Comparison of ENCODE assay signal across 19 cellular contexts in genomic region chr12:49937639-49938300, GRCh38. TPM values are rescaled to one million over a fixed set of nuclear protein-coding genes. Genes with fewer than 3 reads are reported as not detected.
DNase-seq lines count a peak whose midpoint lies in the region; ATAC-seq, FAIRE-seq and TF ChIP-seq lines count a peak whose summit lies in the region.
"Had no signal": no experiment of that assay in that cellular context is flagged by ENCODE, and none has a peak within 500 bp of the region (broad histone marks: within the 10 kb centered on the region; RNA-seq: fewer than 3 reads in every experiment).

No MANE protein-coding gene starts in this region.

- POLR2A ChIA-PET in HepG2 (lab: Yijun Ruan, JAX) = no interaction called here

- CTCF ChIA-PET in HepG2 (lab: Yijun Ruan, JAX; ENCODE audit: low intra/inter-chr PET ratio, low total read pairs) = no interaction called here

- H3K4me3 ChIP-seq in HepG2 (replicated peaks in 1 of 3; ENCODE audit: insufficient read depth in 1 of 3, low read depth in 2 of 3, low read length in 3 of 3) = no peak overlapping the region
- H3K4me3 ChIP-seq in right lobe of liver = no peak overlapping the region
- no peak overlapping the region for H3K4me3 ChIP-seq in hepatocyte
- H3K4me3 ChIP-seq: sigmoid colon had no signal

- TF ChIP-seq POLR2A in HepG2 (IDR thresholded peaks at IDR 0.05; ENCODE audit: insufficient read depth in 1 of 2, low read depth in 2 of 2, low read length in 2 of 2) (no peak), right lobe of liver (IDR thresholded peaks at IDR 0.05) (no peak)

- intact Hi-C loops in HepG2 (cut with micrococcal nuclease; ENCODE audit: unreplicated experiment) (no loop called here), right lobe of liver (cut with DNase I) (no loop called here)

- TF ChIP-seq EP300 in HepG2 (IDR thresholded peaks at IDR 0.05; ENCODE audit: low read depth in 2 of 2, low read length in 2 of 2) = no peak
- TF ChIP-seq EP300 in HepG2 (CRISPR knock-in tag; IDR thresholded peaks at IDR 0.05; ENCODE audit: borderline replicate concordance) = no peak

- H3K9ac ChIP-seq in HepG2 (ENCODE audit: insufficient read depth, low read depth, low read length) = no peak overlapping the region

- in situ Hi-C loops in HepG2 (cut with HindIII; ENCODE audit: extremely low pct_ligation_motif_present, low pct_unique_long_range_greater_than_20kb) = no loop called here

- H4K20me1 ChIP-seq in HepG2 (ENCODE audit: insufficient read depth, low read length) (no peaks in the 10 kb centered on the region), hepatocyte (ENCODE audit: insufficient read depth, poor library complexity, severe bottlenecking) (no peaks in the 10 kb centered on the region)

- no peaks in the 10 kb centered on the region for H3K9me2 ChIP-seq in hepatocyte (replicated peaks; ENCODE audit: insufficient read depth)

- ATAC-seq in HepG2 = peak; percentile 44; the same call in 2 of the 3 replicates
- ATAC-seq in right lobe of liver = no peak
- ATAC-seq in GM21717 (IDR thresholded peaks at IDR 0.05; ENCODE audit: unreplicated experiment) = no peak
- ATAC-seq: activated T-cell treated with anti-CD3 and anti-CD28 coated beads, Interleukin-2, amount 50 U/mL, for 4 hours; T-cell had no signal

- H3K4me1 ChIP-seq in HepG2 (ENCODE audit: insufficient read depth, low read length) (peaks cover 7% of the 10 kb centered on the region), right lobe of liver (no peaks in the 10 kb centered on the region), hepatocyte (ENCODE audit: insufficient read depth) (no peaks in the 10 kb centered on the region)
- H3K4me1 ChIP-seq: sigmoid colon had no signal

- no peaks in the 10 kb centered on the region for H3K36me3 ChIP-seq in HepG2 (replicated peaks in 1 of 2; ENCODE audit: control insufficient read depth in 1 of 2, insufficient read depth in 2 of 2, low read length in 2 of 2)
- H3K36me3 ChIP-seq in right lobe of liver = no peaks in the 10 kb centered on the region
- no peaks in the 10 kb centered on the region for H3K36me3 ChIP-seq in hepatocyte (replicated peaks; ENCODE audit: insufficient read depth, low read depth)
- H3K36me3 ChIP-seq: neutrophil, sigmoid colon, WERI-Rb-1 had no signal

- BruUV-seq in HepG2 (replicated peaks; lab: Mats Ljungman, UMichigan) = no TSS peak

- H3K27me3 ChIP-seq in HepG2 (ENCODE audit: control insufficient read depth in 1 of 2, insufficient read depth in 2 of 2, low read length in 2 of 2) (no peaks in the 10 kb centered on the region), right lobe of liver (no peaks in the 10 kb centered on the region), hepatocyte (no peaks in the 10 kb centered on the region)
- H3K27me3 ChIP-seq: sigmoid colon had no signal

- H3K9me3 ChIP-seq in HepG2 (ENCODE audit: low read length) = no peaks in the 10 kb centered on the region
- no peaks in the 10 kb centered on the region for H3K9me3 ChIP-seq in right lobe of liver
- H3K9me3 ChIP-seq in hepatocyte (ENCODE audit: low read depth) = no peaks in the 10 kb centered on the region
- H3K9me3 ChIP-seq: neutrophil, sigmoid colon had no signal

- TF ChIP-seq RAD21 in HepG2 (CRISPR knock-in tag; IDR thresholded peaks at IDR 0.05) = no peak

- FAIRE-seq in HepG2 (lab: Jason Lieb, UNC) = no peak
- FAIRE-seq in frontal cortex (lab: Jason Lieb, UNC) = no peak
- FAIRE-seq: urothelium cell line had no signal

- no peak overlapping the region for H2AFZ ChIP-seq in HepG2 (ENCODE audit: low read length)
- no peak overlapping the region for H2AFZ ChIP-seq in hepatocyte

- H3K4me2 ChIP-seq in HepG2 (ENCODE audit: low read depth, low read length) (no peak overlapping the region), hepatocyte (no peak overlapping the region)

- TF ChIP-seq CTCF in HepG2 (CRISPR knock-in tag; IDR thresholded peaks at IDR 0.05) (no peak), right lobe of liver (IDR thresholded peaks at IDR 0.05) (no peak), hepatocyte (IDR thresholded peaks at IDR 0.05; ENCODE audit: poor library complexity) (no peak)

- H3K27ac ChIP-seq in HepG2 (ENCODE audit: extremely low read length, insufficient read depth, low read length) (no peak overlapping the region), right lobe of liver (no peak overlapping the region), hepatocyte (peak overlapping the region; percentile 51)
- H3K27ac ChIP-seq: neutrophil, sigmoid colon, WERI-Rb-1 had no signal

- DNase-seq in HepG2 (ENCODE audit: low spot score) = no peak
- DNase-seq in right lobe of liver = no peak
- no peak for DNase-seq in hepatocyte (ENCODE audit: low spot score)
- no peak for DNase-seq in frontal cortex (ENCODE audit: low spot score in 2 of 2)
- DNase-seq in globus pallidus (ENCODE audit: low spot score) = no peak
- DNase-seq: ACHN; activated CD4-positive, alpha-beta memory T cell treated with anti-CD3 and anti-CD28 coated beads for 36 hours; activated T-cell treated with anti-CD3 and anti-CD28 coated beads, Interleukin-2, amount 50 U/mL, for 4 hours; CD4-positive, alpha-beta T cell; DMS53; NCI-H187; sigmoid colon; T-cell; WERI-Rb-1 had no signal

- 24% methylated on average over 4 of the region's 8 CpGs for WGBS in HepG2 (ENCODE audit: low lambda C conversion rate)
- 69% methylated on average over 2 of the region's 8 CpGs for WGBS in right lobe of liver (ENCODE audit: insufficient coverage, low coverage, low lambda C conversion rate, missing lambda C conversion rate)
- 74% methylated on average over 8 of the region's 8 CpGs for WGBS in hepatocyte (ENCODE audit: low lambda C conversion rate, missing lambda C conversion rate)

- no peaks in the 10 kb centered on the region for H3K79me2 ChIP-seq in HepG2 (ENCODE audit: insufficient read depth, low read length)
- H3K79me2 ChIP-seq in hepatocyte = no peaks in the 10 kb centered on the region

RNA-seq across cellular contexts. Expression of gene AQP2, which starts 12.8 kb away (rescaled TPM):
- total RNA-seq in HepG2 (2016; rRNA removed; fragmentation: Illumina TruSeq; extraction: Trizol) (not detected in 2 replicates), right lobe of liver (not detected), hepatocyte (0.08 and 1.4 TPM in 2 replicates), frontal cortex (not detected)
- not detected in 2 replicates for total RNA-seq in HepG2 (2016; cell fraction: cytosol; rRNA removed; fragmentation: Illumina TruSeq; extraction: Trizol; ENCODE audit: low read depth)
- not detected in 2 replicates for total RNA-seq in HepG2 (2016; cell fraction: insoluble cytoplasmic fraction; rRNA removed; fragmentation: Illumina TruSeq; extraction: Trizol)
- total RNA-seq in HepG2 (2016; cell fraction: membrane; rRNA removed; fragmentation: Illumina TruSeq; extraction: Trizol) = not detected in 2 replicates
- total RNA-seq in HepG2 (2016; cell fraction: nucleus; rRNA removed; fragmentation: Illumina TruSeq; extraction: Trizol) = not detected in 2 replicates
- polyA plus RNA-seq in HepG2 (2011; rRNA removed) (not detected in 2 replicates), hepatocyte (0.71 and 1.8 TPM in 2 replicates)
- not detected in 2 replicates for polyA plus RNA-seq in HepG2 (2011; cell fraction: cytosol; rRNA removed)
- polyA plus RNA-seq in HepG2 (2011; cell fraction: nucleus; rRNA removed) = not detected in 2 replicates
- not detected in 2 replicates for polyA plus RNA-seq in HepG2 (2012)
- not detected in 2 replicates for polyA plus RNA-seq in HepG2 (2016; cell fraction: cytosol; fragmentation: Illumina TruSeq; extraction: Trizol; ENCODE audit: low read depth)
- polyA plus RNA-seq in HepG2 (2016; cell fraction: insoluble cytoplasmic fraction; fragmentation: Illumina TruSeq; extraction: Trizol; ENCODE audit: low read depth) = not detected in 2 replicates
- not detected in 2 replicates for polyA plus RNA-seq in HepG2 (2016; cell fraction: membrane; fragmentation: Illumina TruSeq; extraction: Trizol; ENCODE audit: low read depth)
- not detected in 2 replicates for polyA plus RNA-seq in HepG2 (2016; cell fraction: nucleus; fragmentation: Illumina TruSeq; extraction: Trizol; ENCODE audit: insufficient read depth, low read depth)
- polyA minus RNA-seq in HepG2 (2011; rRNA and poly(A)+ RNA removed; ENCODE audit: low replicate concordance) = not detected in 2 replicates
- not detected in 2 replicates for polyA minus RNA-seq in HepG2 (2011; cell fraction: cytosol; rRNA and poly(A)+ RNA removed)
- polyA minus RNA-seq in HepG2 (2011; cell fraction: nucleus; rRNA and poly(A)+ RNA removed) = not detected in 2 replicates
- total RNA-seq: activated CD4-positive, alpha-beta memory T cell treated with anti-CD3 and anti-CD28 coated beads for 36 hours; activated T-cell treated with anti-CD3 and anti-CD28 coated beads, Interleukin-2, amount 50 U/mL, for 4 hours; cardiac septum; CD4-positive, alpha-beta T cell; sigmoid colon; T-cell had no signal
- polyA plus RNA-seq: IgD-negative memory B cell, sigmoid colon had no signal

RNA-seq across cellular contexts. Expression of gene AQP5, which starts 23.9 kb away (rescaled TPM):
- total RNA-seq in HepG2 (2016; rRNA removed; fragmentation: Illumina TruSeq; extraction: Trizol) = not detected in 2 replicates
- not detected in 2 replicates for total RNA-seq in HepG2 (2016; cell fraction: cytosol; rRNA removed; fragmentation: Illumina TruSeq; extraction: Trizol; ENCODE audit: low read depth)
- not detected in 2 replicates for total RNA-seq in HepG2 (2016; cell fraction: insoluble cytoplasmic fraction; rRNA removed; fragmentation: Illumina TruSeq; extraction: Trizol)
- total RNA-seq in HepG2 (2016; cell fraction: membrane; rRNA removed; fragmentation: Illumina TruSeq; extraction: Trizol) = not detected in 2 replicates
- not detected in 2 replicates for total RNA-seq in HepG2 (2016; cell fraction: nucleus; rRNA removed; fragmentation: Illumina TruSeq; extraction: Trizol)
- polyA plus RNA-seq in HepG2 (2011; rRNA removed) = not detected in 2 replicates
- not detected in 2 replicates for polyA plus RNA-seq in HepG2 (2011; cell fraction: cytosol; rRNA removed)
- polyA plus RNA-seq in HepG2 (2011; cell fraction: nucleus; rRNA removed) = not detected in 2 replicates
- polyA plus RNA-seq in HepG2 (2012) = not detected in 2 replicates
- not detected in 2 replicates for polyA plus RNA-seq in HepG2 (2016; cell fraction: cytosol; fragmentation: Illumina TruSeq; extraction: Trizol; ENCODE audit: low read depth)
- not detected in 2 replicates for polyA plus RNA-seq in HepG2 (2016; cell fraction: insoluble cytoplasmic fraction; fragmentation: Illumina TruSeq; extraction: Trizol; ENCODE audit: low read depth)
- polyA plus RNA-seq in HepG2 (2016; cell fraction: membrane; fragmentation: Illumina TruSeq; extraction: Trizol; ENCODE audit: low read depth) = not detected in 2 replicates
- not detected in 2 replicates for polyA plus RNA-seq in HepG2 (2016; cell fraction: nucleus; fragmentation: Illumina TruSeq; extraction: Trizol; ENCODE audit: insufficient read depth, low read depth)
- polyA minus RNA-seq in HepG2 (2011; rRNA and poly(A)+ RNA removed; ENCODE audit: low replicate concordance) = 0.82 TPM in 1 of 2 replicates, not detected in the other
- polyA minus RNA-seq in HepG2 (2011; cell fraction: cytosol; rRNA and poly(A)+ RNA removed) = not detected in 2 replicates
- polyA minus RNA-seq in HepG2 (2011; cell fraction: nucleus; rRNA and poly(A)+ RNA removed) = not detected in 2 replicates
- not detected for total RNA-seq in right lobe of liver
- 1.2 and 1.3 TPM in 2 replicates for total RNA-seq in hepatocyte
- polyA plus RNA-seq in hepatocyte = 0.50 and 1.2 TPM in 2 replicates
- total RNA-seq in frontal cortex = 1.2 TPM
- total RNA-seq: activated CD4-positive, alpha-beta memory T cell treated with anti-CD3 and anti-CD28 coated beads for 36 hours; activated T-cell treated with anti-CD3 and anti-CD28 coated beads, Interleukin-2, amount 50 U/mL, for 4 hours; cardiac septum; CD4-positive, alpha-beta T cell; sigmoid colon; T-cell had no signal
- polyA plus RNA-seq: IgD-negative memory B cell had no signal

RNA-seq across cellular contexts. Expression of gene FAIM2, which starts 34.1 kb away (rescaled TPM):
- total RNA-seq in HepG2 (2016; rRNA removed; fragmentation: Illumina TruSeq; extraction: Trizol) (not detected in 2 replicates), right lobe of liver (under 1 TPM in 1 of 6 experiments, not detected in 5; 0.16 TPM), hepatocyte (1.4 and 5.0 TPM in 2 replicates), frontal cortex (17.9 TPM)
- total RNA-seq in HepG2 (2016; cell fraction: cytosol; rRNA removed; fragmentation: Illumina TruSeq; extraction: Trizol; ENCODE audit: low read depth) = not detected in 2 replicates
- total RNA-seq in HepG2 (2016; cell fraction: insoluble cytoplasmic fraction; rRNA removed; fragmentation: Illumina TruSeq; extraction: Trizol) = not detected in 2 replicates
- total RNA-seq in HepG2 (2016; cell fraction: membrane; rRNA removed; fragmentation: Illumina TruSeq; extraction: Trizol) = not detected in 2 replicates
- total RNA-seq in HepG2 (2016; cell fraction: nucleus; rRNA removed; fragmentation: Illumina TruSeq; extraction: Trizol) = not detected in 2 replicates
- polyA plus RNA-seq in HepG2 (2011; rRNA removed) (not detected in 2 replicates), hepatocyte (7.3 and 14.0 TPM in 2 replicates)
- polyA plus RNA-seq in HepG2 (2011; cell fraction: cytosol; rRNA removed) = 0.01 and 0.03 TPM in 2 replicates
- polyA plus RNA-seq in HepG2 (2011; cell fraction: nucleus; rRNA removed) = 0.21 TPM in 1 of 2 replicates, not detected in the other
- not detected in 2 replicates for polyA plus RNA-seq in HepG2 (2012)
- not detected in 2 replicates for polyA plus RNA-seq in HepG2 (2016; cell fraction: cytosol; fragmentation: Illumina TruSeq; extraction: Trizol; ENCODE audit: low read depth)
- polyA plus RNA-seq in HepG2 (2016; cell fraction: insoluble cytoplasmic fraction; fragmentation: Illumina TruSeq; extraction: Trizol; ENCODE audit: low read depth) = not detected in 2 replicates
- polyA plus RNA-seq in HepG2 (2016; cell fraction: membrane; fragmentation: Illumina TruSeq; extraction: Trizol; ENCODE audit: low read depth) = not detected in 2 replicates
- not detected in 2 replicates for polyA plus RNA-seq in HepG2 (2016; cell fraction: nucleus; fragmentation: Illumina TruSeq; extraction: Trizol; ENCODE audit: insufficient read depth, low read depth)
- polyA minus RNA-seq in HepG2 (2011; rRNA and poly(A)+ RNA removed; ENCODE audit: low replicate concordance) = 0.65 TPM in 1 of 2 replicates, not detected in the other
- polyA minus RNA-seq in HepG2 (2011; cell fraction: cytosol; rRNA and poly(A)+ RNA removed) = not detected in 2 replicates
- not detected in 2 replicates for polyA minus RNA-seq in HepG2 (2011; cell fraction: nucleus; rRNA and poly(A)+ RNA removed)
- total RNA-seq: CD4-positive, alpha-beta T cell had no signal
- polyA plus RNA-seq: IgD-negative memory B cell had no signal

RNA-seq across cellular contexts. Expression of gene AQP6, which starts 35.0 kb away (rescaled TPM):
- 0.51 and 1.3 TPM in 2 replicates for total RNA-seq in HepG2 (2016; rRNA removed; fragmentation: Illumina TruSeq; extraction: Trizol)
- 0.20 and 0.35 TPM in 2 replicates for total RNA-seq in HepG2 (2016; cell fraction: cytosol; rRNA removed; fragmentation: Illumina TruSeq; extraction: Trizol; ENCODE audit: low read depth)
- total RNA-seq in HepG2 (2016; cell fraction: insoluble cytoplasmic fraction; rRNA removed; fragmentation: Illumina TruSeq; extraction: Trizol) = 0.54 and 1.1 TPM in 2 replicates
- 0.55 and 0.59 TPM in 2 replicates for total RNA-seq in HepG2 (2016; cell fraction: membrane; rRNA removed; fragmentation: Illumina TruSeq; extraction: Trizol)
- 0.47 and 0.87 TPM in 2 replicates for total RNA-seq in HepG2 (2016; cell fraction: nucleus; rRNA removed; fragmentation: Illumina TruSeq; extraction: Trizol)
- polyA plus RNA-seq in HepG2 (2011; rRNA removed) = 0.32 and 0.38 TPM in 2 replicates
- 0.21 and 0.23 TPM in 2 replicates for polyA plus RNA-seq in HepG2 (2011; cell fraction: cytosol; rRNA removed)
- 0.64 and 0.79 TPM in 2 replicates for polyA plus RNA-seq in HepG2 (2011; cell fraction: nucleus; rRNA removed)
- 0.43 and 0.78 TPM in 2 replicates for polyA plus RNA-seq in HepG2 (2012)
- polyA plus RNA-seq in HepG2 (2016; cell fraction: cytosol; fragmentation: Illumina TruSeq; extraction: Trizol; ENCODE audit: low read depth) = 0.23 and 0.31 TPM in 2 replicates
- polyA plus RNA-seq in HepG2 (2016; cell fraction: insoluble cytoplasmic fraction; fragmentation: Illumina TruSeq; extraction: Trizol; ENCODE audit: low read depth) = 0.48 and 0.69 TPM in 2 replicates
- polyA plus RNA-seq in HepG2 (2016; cell fraction: membrane; fragmentation: Illumina TruSeq; extraction: Trizol; ENCODE audit: low read depth) = 0.23 and 0.48 TPM in 2 replicates
- polyA plus RNA-seq in HepG2 (2016; cell fraction: nucleus; fragmentation: Illumina TruSeq; extraction: Trizol; ENCODE audit: insufficient read depth, low read depth) = 1.6 and 2.3 TPM in 2 replicates
- 0.16 and 0.48 TPM in 2 replicates for polyA minus RNA-seq in HepG2 (2011; rRNA and poly(A)+ RNA removed; ENCODE audit: low replicate concordance)
- polyA minus RNA-seq in HepG2 (2011; cell fraction: cytosol; rRNA and poly(A)+ RNA removed) = not detected in 2 replicates
- polyA minus RNA-seq in HepG2 (2011; cell fraction: nucleus; rRNA and poly(A)+ RNA removed) = 0.25 TPM in 1 of 2 replicates, not detected in the other
- under 1 TPM in 2 of 6 experiments, not detected in 4; 0.31 to 0.34 TPM for total RNA-seq in right lobe of liver
- total RNA-seq in hepatocyte = not detected in 2 replicates
- polyA plus RNA-seq in hepatocyte = 0.23 TPM in 1 of 2 replicates, not detected in the other
- total RNA-seq in frontal cortex = not detected
- total RNA-seq: activated CD4-positive, alpha-beta memory T cell treated with anti-CD3 and anti-CD28 coated beads for 36 hours; activated T-cell treated with anti-CD3 and anti-CD28 coated beads, Interleukin-2, amount 50 U/mL, for 4 hours; cardiac septum; CD4-positive, alpha-beta T cell; T-cell had no signal
- polyA plus RNA-seq: IgD-negative memory B cell had no signal
